2 cellular contexts compared by ENCODE assay signal in genomic region chr17:7233701-7234099, GRCh38.
TF ChIP-seq lines count a peak whose summit lies in the region.

No MANE protein-coding gene starts in this region.

TF ChIP-seq in GM12878, 131 proteins besides CTCF, POLR2A, EP300 and RAD21:
- TF ChIP-seq IKZF2 (IDR thresholded peaks at IDR 0.05) (0 out of 4 replicates have a peak, but pooled peaks of 1 of the 2 experiments have one; percentile 21), CEBPZ (IDR thresholded peaks at IDR 0.05; ENCODE audit: low read depth, low read length) (no peak), ATF2 (IDR thresholded peaks at IDR 0.05; ENCODE audit: low read length) (no peak), FOS (IDR thresholded peaks at IDR 0.05; ENCODE audit: borderline replicate concordance, extremely low read depth, insufficient read length) (no peak)
- TF ChIP-seq, protein P1, sequence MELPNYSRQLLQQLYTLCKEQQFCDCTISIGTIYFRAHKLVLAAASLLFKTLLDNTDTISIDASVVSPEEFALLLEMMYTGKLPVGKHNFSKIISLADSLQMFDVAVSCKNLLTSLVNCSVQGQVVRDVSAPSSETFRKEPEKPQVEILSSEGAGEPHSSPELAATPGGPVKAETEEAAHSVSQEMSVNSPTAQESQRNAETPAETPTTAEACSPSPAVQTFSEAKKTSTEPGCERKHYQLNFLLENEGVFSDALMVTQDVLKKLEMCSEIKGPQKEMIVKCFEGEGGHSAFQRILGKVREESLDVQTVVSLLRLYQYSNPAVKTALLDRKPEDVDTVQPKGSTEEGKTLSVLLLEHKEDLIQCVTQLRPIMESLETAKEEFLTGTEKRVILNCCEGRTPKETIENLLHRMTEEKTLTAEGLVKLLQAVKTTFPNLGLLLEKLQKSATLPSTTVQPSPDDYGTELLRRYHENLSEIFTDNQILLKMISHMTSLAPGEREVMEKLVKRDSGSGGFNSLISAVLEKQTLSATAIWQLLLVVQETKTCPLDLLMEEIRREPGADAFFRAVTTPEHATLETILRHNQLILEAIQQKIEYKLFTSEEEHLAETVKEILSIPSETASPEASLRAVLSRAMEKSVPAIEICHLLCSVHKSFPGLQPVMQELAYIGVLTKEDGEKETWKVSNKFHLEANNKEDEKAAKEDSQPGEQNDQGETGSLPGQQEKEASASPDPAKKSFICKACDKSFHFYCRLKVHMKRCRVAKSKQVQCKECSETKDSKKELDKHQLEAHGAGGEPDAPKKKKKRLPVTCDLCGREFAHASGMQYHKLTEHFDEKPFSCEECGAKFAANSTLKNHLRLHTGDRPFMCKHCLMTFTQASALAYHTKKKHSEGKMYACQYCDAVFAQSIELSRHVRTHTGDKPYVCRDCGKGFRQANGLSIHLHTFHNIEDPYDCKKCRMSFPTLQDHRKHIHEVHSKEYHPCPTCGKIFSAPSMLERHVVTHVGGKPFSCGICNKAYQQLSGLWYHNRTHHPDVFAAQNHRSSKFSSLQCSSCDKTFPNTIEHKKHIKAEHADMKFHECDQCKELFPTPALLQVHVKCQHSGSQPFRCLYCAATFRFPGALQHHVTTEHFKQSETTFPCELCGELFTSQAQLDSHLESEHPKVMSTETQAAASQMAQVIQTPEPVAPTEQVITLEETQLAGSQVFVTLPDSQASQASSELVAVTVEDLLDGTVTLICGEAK (IDR thresholded peaks at IDR 0.05; ENCODE audit: borderline replicate concordance), result no peak
TF ChIP-seq in GM12878: peak in this region for 1.

TF ChIP-seq in liver, 16 proteins besides CTCF, POLR2A, EP300 and RAD21:
- TF ChIP-seq JUND (IDR thresholded peaks at IDR 0.05) (no peak), MAX (IDR thresholded peaks at IDR 0.05) (no peak), SP1 (IDR thresholded peaks at IDR 0.05) (no peak), FOXA2 (IDR thresholded peaks at IDR 0.05) (no peak), NR2F2 (IDR thresholded peaks at IDR 0.05) (no peak), FOXA1 (IDR thresholded peaks at IDR 0.05) (no peak), RXRA (IDR thresholded peaks at IDR 0.05) (no peak)
- TF ChIP-seq, protein P2, sequence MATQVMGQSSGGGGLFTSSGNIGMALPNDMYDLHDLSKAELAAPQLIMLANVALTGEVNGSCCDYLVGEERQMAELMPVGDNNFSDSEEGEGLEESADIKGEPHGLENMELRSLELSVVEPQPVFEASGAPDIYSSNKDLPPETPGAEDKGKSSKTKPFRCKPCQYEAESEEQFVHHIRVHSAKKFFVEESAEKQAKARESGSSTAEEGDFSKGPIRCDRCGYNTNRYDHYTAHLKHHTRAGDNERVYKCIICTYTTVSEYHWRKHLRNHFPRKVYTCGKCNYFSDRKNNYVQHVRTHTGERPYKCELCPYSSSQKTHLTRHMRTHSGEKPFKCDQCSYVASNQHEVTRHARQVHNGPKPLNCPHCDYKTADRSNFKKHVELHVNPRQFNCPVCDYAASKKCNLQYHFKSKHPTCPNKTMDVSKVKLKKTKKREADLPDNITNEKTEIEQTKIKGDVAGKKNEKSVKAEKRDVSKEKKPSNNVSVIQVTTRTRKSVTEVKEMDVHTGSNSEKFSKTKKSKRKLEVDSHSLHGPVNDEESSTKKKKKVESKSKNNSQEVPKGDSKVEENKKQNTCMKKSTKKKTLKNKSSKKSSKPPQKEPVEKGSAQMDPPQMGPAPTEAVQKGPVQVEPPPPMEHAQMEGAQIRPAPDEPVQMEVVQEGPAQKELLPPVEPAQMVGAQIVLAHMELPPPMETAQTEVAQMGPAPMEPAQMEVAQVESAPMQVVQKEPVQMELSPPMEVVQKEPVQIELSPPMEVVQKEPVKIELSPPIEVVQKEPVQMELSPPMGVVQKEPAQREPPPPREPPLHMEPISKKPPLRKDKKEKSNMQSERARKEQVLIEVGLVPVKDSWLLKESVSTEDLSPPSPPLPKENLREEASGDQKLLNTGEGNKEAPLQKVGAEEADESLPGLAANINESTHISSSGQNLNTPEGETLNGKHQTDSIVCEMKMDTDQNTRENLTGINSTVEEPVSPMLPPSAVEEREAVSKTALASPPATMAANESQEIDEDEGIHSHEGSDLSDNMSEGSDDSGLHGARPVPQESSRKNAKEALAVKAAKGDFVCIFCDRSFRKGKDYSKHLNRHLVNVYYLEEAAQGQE (IDR thresholded peaks at IDR 0.05), result no peak
